Comparison of ENCODE assay signal across 8 cellular contexts in the genomic region with DNA sequence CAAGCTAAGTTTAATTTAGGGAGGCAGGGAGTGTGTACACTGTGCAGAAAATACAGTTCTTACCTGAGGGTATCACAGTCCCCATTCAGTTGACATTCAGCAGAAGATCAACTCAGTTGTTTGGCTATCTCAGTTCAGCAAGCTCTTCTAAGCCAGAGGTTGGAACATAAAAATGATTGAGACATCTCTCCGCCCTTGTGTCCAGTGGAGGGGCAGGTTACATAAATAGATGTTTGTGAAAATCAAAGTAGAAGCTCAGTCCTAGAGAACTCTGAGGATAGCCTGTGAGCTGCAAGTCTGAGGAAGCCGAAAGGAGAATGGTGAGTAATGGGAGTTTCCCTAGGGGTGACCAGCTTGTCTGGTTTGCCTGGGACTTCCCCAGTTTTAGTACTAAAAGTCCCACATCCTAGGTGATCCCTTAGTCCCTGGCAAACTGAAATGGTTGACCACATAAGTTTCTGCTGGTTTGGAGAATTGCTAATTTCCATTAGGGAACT.
DNase-seq lines count a peak whose midpoint lies in the region; ATAC-seq, FAIRE-seq and TF ChIP-seq lines count a peak whose summit lies in the region.

No MANE protein-coding gene starts in this region.

- no peaks in the 10 kb centered on the region for H3K27me3 Mint-ChIP-seq in glutamatergic neuron (ENCODE audit: unreplicated experiment)

- TF ChIP-seq CTCF in glutamatergic neuron (IDR thresholded peaks at IDR 0.05; ENCODE audit: partially characterized antibody, unreplicated experiment): no peak

- DNase-seq in GM12891 (ENCODE audit: insufficient read length, low spot score) (no peak), glomerular visceral epithelial cell (ENCODE audit: extremely low spot score) (peak; percentile 78), activated gamma-delta T cell (lab: John Stamatoyannopoulos, UW) (no peak), NCI-H2196 treated with DMSO at 0.1 percent for 48 hours (lab: John Stamatoyannopoulos, UW; ENCODE audit: unreplicated experiment) (no peak), glutamatergic neuron (no peak)
- DNase-seq in activated CD8-positive, alpha-beta memory T cell treated with anti-CD3 and anti-CD28 coated beads, Interleukin-2, amount 50 U/mL, for 48 hours: no peak

- peak; percentile 64 for FAIRE-seq in GM12891 (lab: Jason Lieb, UNC)

- no peaks in the 10 kb centered on the region for H3K4me1 Mint-ChIP-seq in glutamatergic neuron (ENCODE audit: low read depth, unreplicated experiment)

- no peak overlapping the region for H3K27ac Mint-ChIP-seq in glutamatergic neuron (ENCODE audit: unreplicated experiment)

- H3K4me3 Mint-ChIP-seq in glutamatergic neuron (ENCODE audit: unreplicated experiment): no peak overlapping the region

- TF ChIP-seq POLR2A in GM12891 (IDR thresholded peaks at IDR 0.05; ENCODE audit: low read depth, low read length): no peak

- ATAC-seq in GM21360 (IDR thresholded peaks at IDR 0.05; ENCODE audit: unreplicated experiment): peak; percentile 96
- peak; percentile 96 for ATAC-seq in HG03460 (IDR thresholded peaks at IDR 0.05; ENCODE audit: unreplicated experiment)

- no peaks in the 10 kb centered on the region for H3K36me3 Mint-ChIP-seq in glutamatergic neuron (ENCODE audit: unreplicated experiment)

- H3K9me3 Mint-ChIP-seq in glutamatergic neuron (ENCODE audit: unreplicated experiment): no peaks in the 10 kb centered on the region

TF ChIP-seq in GM12891, 5 proteins besides CTCF, POLR2A, EP300 and RAD21:
- TF ChIP-seq POLR2AphosphoS5 (IDR thresholded peaks at IDR 0.05; ENCODE audit: low read depth, low read length) (no peak; the same call in 1 of the 2 replicates), PAX5 (IDR thresholded peaks at IDR 0.05; ENCODE audit: insufficient read depth, low read length, severe bottlenecking) (no peak), SPI1 (IDR thresholded peaks at IDR 0.05; ENCODE audit: low read depth, low read length) (peak; percentile 61), TAF1 (IDR thresholded peaks at IDR 0.05; ENCODE audit: low read depth, low read length) (0 out of 2 replicates have a peak, but pooled peaks have one; percentile 32), POU2F2 (IDR thresholded peaks at IDR 0.05; ENCODE audit: low read depth, low read length) (no peak)
